Comparison of ENCODE assay signal across 15 cellular contexts in genomic region chr1:240310226-240310925, GRCh38.
DNase-seq lines count a peak whose midpoint lies in the region; ATAC-seq and TF ChIP-seq lines count a peak whose summit lies in the region.
"Had no signal": no experiment of that assay in that cellular context is flagged by ENCODE, and none has a peak within 500 bp of the region (broad histone marks: within the 10 kb centered on the region; RNA-seq: fewer than 3 reads in every experiment).

No MANE protein-coding gene starts in this region.

- BruUV-seq in MCF 10A (replicated peaks; lab: Mats Ljungman, UMichigan), result no TSS peak

- H3K27me3 ChIP-seq in breast epithelium (no peaks in the 10 kb centered on the region), RWPE2 (ENCODE audit: insufficient read depth, poor library complexity, severe bottlenecking) (no peaks in the 10 kb centered on the region)
- H3K27me3 ChIP-seq: transverse colon had no signal

- TF ChIP-seq CTCF in MCF 10A (IDR thresholded peaks at IDR 0.05; ENCODE audit: unreplicated experiment) (no peak), breast epithelium (IDR thresholded peaks at IDR 0.05) (no peak), RWPE2 (IDR thresholded peaks at IDR 0.05; ENCODE audit: poor library complexity, severe bottlenecking) (no peak), fibroblast of the aortic adventitia (IDR thresholded peaks at IDR 0.05; ENCODE audit: insufficient read depth, low read length) (no peak)

- peaks cover 34% of the 10 kb centered on the region for H3K4me1 Mint-ChIP-seq in MCF 10A (ENCODE audit: insufficient read depth, unreplicated experiment)
- H3K4me1 Mint-ChIP-seq: activated naive CD8-positive, alpha-beta T cell treated with anti-CD3 and anti-CD28 coated beads, Interleukin-2, amount 10 ng/mL, durations not matched to agents 7 days and 5 days had no signal

- H3K36me3 ChIP-seq in breast epithelium, result no peaks in the 10 kb centered on the region
- no peaks in the 10 kb centered on the region for H3K36me3 ChIP-seq in RWPE2 (ENCODE audit: low read depth)
- H3K36me3 ChIP-seq: heart left ventricle, left ventricle myocardium inferior, transverse colon had no signal

- no peaks in the 10 kb centered on the region for H3K27me3 Mint-ChIP-seq in MCF 10A (ENCODE audit: insufficient read depth, unreplicated experiment)
- H3K27me3 Mint-ChIP-seq: activated naive CD8-positive, alpha-beta T cell treated with anti-CD3 and anti-CD28 coated beads, Interleukin-2, amount 10 ng/mL, durations not matched to agents 7 days and 5 days had no signal

- POLR2A ChIA-PET in MCF 10A (lab: Yijun Ruan, JAX), result interaction anchor here (0.7 to 1.6 kb wide), 5 partner anchors 20 to 1148 kb away, joined by 3 to 8 read pairs (median 4); no protein-coding TSS in a partner anchor

- intact Hi-C loops in MCF 10A (cut with micrococcal nuclease) (loop anchor here (1.0 to 5.0 kb wide), 3 partner anchors 25 to 119 kb away; no protein-coding TSS in a partner anchor), breast epithelium (cut with DNase I; ENCODE audit: low total_unique reads) (no loop called here)

- H3K27ac ChIP-seq in breast epithelium, result no peak overlapping the region
- peak overlapping the region; percentile 21 for H3K27ac ChIP-seq in RWPE2 (ENCODE audit: poor library complexity, severe bottlenecking)
- H3K27ac ChIP-seq: heart left ventricle, left ventricle myocardium inferior, transverse colon had no signal

- H3K4me3 ChIP-seq in breast epithelium, result no peak overlapping the region
- H3K4me3 ChIP-seq in RWPE2 (ENCODE audit: severe bottlenecking), result no peak overlapping the region
- H3K4me3 ChIP-seq in fibroblast of the aortic adventitia (ENCODE audit: low read depth, low read length), result no peak overlapping the region
- H3K4me3 ChIP-seq: heart left ventricle, left ventricle myocardium inferior, transverse colon had no signal

- no peaks in the 10 kb centered on the region for H3K36me3 Mint-ChIP-seq in MCF 10A (ENCODE audit: insufficient read depth, unreplicated experiment)
- H3K36me3 Mint-ChIP-seq: activated naive CD8-positive, alpha-beta T cell treated with anti-CD3 and anti-CD28 coated beads, Interleukin-2, amount 10 ng/mL, durations not matched to agents 7 days and 5 days had no signal

- peaks cover 14% of the 10 kb centered on the region for H3K9me3 Mint-ChIP-seq in MCF 10A (ENCODE audit: unreplicated experiment)
- H3K9me3 Mint-ChIP-seq: activated naive CD8-positive, alpha-beta T cell treated with anti-CD3 and anti-CD28 coated beads, Interleukin-2, amount 10 ng/mL, durations not matched to agents 7 days and 5 days had no signal

- no peak for TF ChIP-seq POLR2A in breast epithelium (IDR thresholded peaks at IDR 0.05)

- CTCF ChIA-PET in MCF 10A (lab: Yijun Ruan, JAX), result interaction anchor here (0.9 to 1.2 kb wide), 3 partner anchors 13 to 119 kb away, joined by 3 to 4 read pairs (median 3); no protein-coding TSS in a partner anchor

- H3K9me3 ChIP-seq in breast epithelium (peaks cover 0 to 4% of the 10 kb centered on the region in 2 donors), RWPE2 (ENCODE audit: severe bottlenecking) (no peaks in the 10 kb centered on the region)
- H3K9me3 ChIP-seq: transverse colon had no signal

- peak; percentile 70 for ATAC-seq in RWPE2 (ENCODE audit: low read depth)
- no peak for ATAC-seq in HG03439 (IDR thresholded peaks at IDR 0.05; ENCODE audit: unreplicated experiment)
- ATAC-seq: heart left ventricle had no signal

- peak overlapping the region; percentile 91 for H3K27ac Mint-ChIP-seq in MCF 10A (ENCODE audit: low read depth, unreplicated experiment)
- H3K27ac Mint-ChIP-seq: activated naive CD8-positive, alpha-beta T cell treated with anti-CD3 and anti-CD28 coated beads, Interleukin-2, amount 10 ng/mL, durations not matched to agents 7 days and 5 days had no signal

- DNase-seq in MCF 10A (ENCODE audit: unreplicated experiment) (peak; percentile 82), breast epithelium (ENCODE audit: low spot score in 2 of 2) (no peak), RWPE2 (ENCODE audit: low spot score) (no peak), fibroblast of the aortic adventitia (ENCODE audit: low read depth) (peak; percentile 87), COLO829 (ENCODE audit: low spot score) (no peak), NCI-H2196 treated with DMSO at 0.1 percent for 48 hours (lab: John Stamatoyannopoulos, UW; ENCODE audit: unreplicated experiment) (no peak), SIG-M5 treated with dmso at 0.1 percent for 504 hours (lab: John Stamatoyannopoulos, UW; ENCODE audit: unreplicated experiment) (no peak)
- DNase-seq: activated CD8-positive, alpha-beta memory T cell treated with anti-CD3 and anti-CD28 coated beads, Interleukin-2, amount 50 U/mL, for 48 hours; activated naive CD8-positive, alpha-beta T cell treated with anti-CD3 and anti-CD28 coated beads, Interleukin-2, amount 10 ng/mL, durations not matched to agents 7 days and 5 days; heart left ventricle; left ventricle myocardium inferior; NCI-H446 treated with DMSO at 0.1 percent for 48 hours; Right ventricle myocardium superior; transverse colon had no signal

- H3K4me1 ChIP-seq in breast epithelium, result no peaks in the 10 kb centered on the region
- peaks cover 11% of the 10 kb centered on the region for H3K4me1 ChIP-seq in RWPE2 (ENCODE audit: insufficient read depth, poor library complexity, severe bottlenecking)
- H3K4me1 ChIP-seq: heart left ventricle, left ventricle myocardium inferior had no signal

- H3K4me3 Mint-ChIP-seq in MCF 10A (ENCODE audit: unreplicated experiment), result peak overlapping the region; percentile 19
- H3K4me3 Mint-ChIP-seq: activated naive CD8-positive, alpha-beta T cell treated with anti-CD3 and anti-CD28 coated beads, Interleukin-2, amount 10 ng/mL, durations not matched to agents 7 days and 5 days had no signal

Comparison
In these comparisons a context has a peak if more than half of its experiments do, and no peak if none do; other contexts are left out.
1. DNase-seq: peak in MCF 10A (single experiment) and fibroblast of the aortic adventitia (single experiment); none in breast epithelium (0 of 2), RWPE2 (single experiment), COLO829 (single experiment), NCI-H2196 treated with DMSO at 0.1 percent for 48 hours (single experiment) and SIG-M5 treated with dmso at 0.1 percent for 504 hours (single experiment).